ENCODE assay signal across 23 cellular contexts in genomic region chr9:81622471-81623245, GRCh38.
A peak's percentile ranks its signal among the peaks of the same experiment; 100 is the strongest.
DNase-seq lines count a peak whose midpoint lies in the region; ATAC-seq and TF ChIP-seq lines count a peak whose summit lies in the region.
"Had no signal": no experiment of that assay in that cellular context is flagged by ENCODE, and none has a peak within 500 bp of the region (broad histone marks: within the 10 kb centered on the region; RNA-seq: fewer than 3 reads in every experiment).

No MANE protein-coding gene starts in this region.

- intact Hi-C loops in cardiac septum (cut with DNase I), result no loop called here

- H3F3A ChIP-seq in GM23338 (replicated peaks; ENCODE audit: low read depth), result no peaks in the 10 kb centered on the region

- H4K20me1 ChIP-seq in GM23338 (replicated peaks; ENCODE audit: insufficient read depth), result peaks cover 51% of the 10 kb centered on the region

- no peak for TF ChIP-seq CTCF in GM23338 (conservative IDR thresholded peaks at IDR 0.05; ENCODE audit: low read depth in 2 of 2)
- no peak for TF ChIP-seq CTCF in glutamatergic neuron (IDR thresholded peaks at IDR 0.05; ENCODE audit: partially characterized antibody, unreplicated experiment)
- no peak for TF ChIP-seq CTCF in retinal pigment epithelial cell (conservative IDR thresholded peaks at IDR 0.05; ENCODE audit: low read depth, low read length)

- peak; percentile 8; the same call in 1 of the 3 replicates for ATAC-seq in GM23338
- ATAC-seq in T-cell (replicated peaks in 1 of 4), result no peak
- ATAC-seq: activated CD8-positive, alpha-beta T cell treated with anti-CD3 and anti-CD28 coated beads, Interleukin-2, amount 10 ng/mL, durations not matched to agents 7 days and 5 days; heart left ventricle; left colon; stimulated activated naive CD8-positive, alpha-beta T cell treated with anti-CD3 and anti-CD28 coated beads, Interleukin-15, Interleukin-2, amounts not matched to agents 100 U/mL and 50 U/mL, for 24 hours had no signal

- H3K36me3 Mint-ChIP-seq in GM23338 (ENCODE audit: low read depth), result peaks cover 37% of the 10 kb centered on the region
- peaks cover 8% of the 10 kb centered on the region for H3K36me3 Mint-ChIP-seq in glutamatergic neuron (ENCODE audit: unreplicated experiment)
- no peaks in the 10 kb centered on the region for H3K36me3 Mint-ChIP-seq in T-cell

- H3K36me3 ChIP-seq in GM23338 (ENCODE audit: insufficient read depth), result peaks cover 17% of the 10 kb centered on the region; the same call in 1 of the 2 replicates
- H3K36me3 ChIP-seq: brain microvascular endothelial cell, Peyer's patch had no signal

- H3K4me1 ChIP-seq in GM23338 (ENCODE audit: insufficient read depth), result peaks cover 36% of the 10 kb centered on the region
- H3K4me1 ChIP-seq: SJCRH30 had no signal

- H2AFZ ChIP-seq in GM23338, result no peak overlapping the region

- H3K79me2 ChIP-seq in GM23338 (replicated peaks; ENCODE audit: insufficient read depth), result peaks cover 77% of the 10 kb centered on the region

- H3K4me1 Mint-ChIP-seq in GM23338 (peaks cover 66% of the 10 kb centered on the region), glutamatergic neuron (ENCODE audit: low read depth, unreplicated experiment) (peaks cover 73% of the 10 kb centered on the region), T-cell (peaks cover 9 to 14% (median 9%) of the 10 kb centered on the region in 3 donors)

- H3K27me3 Mint-ChIP-seq in GM23338 (ENCODE audit: insufficient read depth, low read depth, poor library complexity) (no peaks in the 10 kb centered on the region), glutamatergic neuron (ENCODE audit: unreplicated experiment) (peaks cover 5% of the 10 kb centered on the region), T-cell (no peaks in the 10 kb centered on the region)

- peak overlapping the region; percentile 22; the same call in 1 of the 2 replicates for H3K4me2 ChIP-seq in GM23338

- peak overlapping the region; percentile 61 for H3K27ac ChIP-seq in GM23338 (ENCODE audit: low read depth)
- H3K27ac ChIP-seq: brain microvascular endothelial cell, heart left ventricle, Peyer's patch, SJCRH30 had no signal

- H3K27ac Mint-ChIP-seq in GM23338, result peak overlapping the region; percentile 76
- H3K27ac Mint-ChIP-seq in glutamatergic neuron (ENCODE audit: unreplicated experiment), result peak overlapping the region; percentile 87
- H3K27ac Mint-ChIP-seq in T-cell, result no peak overlapping the region
- H3K27ac Mint-ChIP-seq: activated CD8-positive, alpha-beta T cell treated with anti-CD3 and anti-CD28 coated beads, Interleukin-2, amount 10 ng/mL, durations not matched to agents 7 days and 5 days had no signal

- no peaks in the 10 kb centered on the region for H3K27me3 ChIP-seq in GM23338 (ENCODE audit: insufficient read depth)
- H3K27me3 ChIP-seq: brain microvascular endothelial cell, heart left ventricle, Peyer's patch, SJCRH30 had no signal

- H3K9me3 Mint-ChIP-seq in GM23338 (no peaks in the 10 kb centered on the region), glutamatergic neuron (ENCODE audit: unreplicated experiment) (peaks cover 20% of the 10 kb centered on the region), T-cell (no peaks in the 10 kb centered on the region)

- CTCF ChIA-PET in T-cell (lab: Charles Lee), result interaction anchor here in 1 of 2 donors (0.6 kb wide), 1 partner anchor 54 kb away, joined by 3 read pairs; no protein-coding TSS in a partner anchor

- POLR2A ChIA-PET in T-cell (lab: Charles Lee), result no interaction called here

- no peaks in the 10 kb centered on the region for H3K9me2 ChIP-seq in GM23338 (ENCODE audit: insufficient read depth)

- DNase-seq in GM23338 (ENCODE audit: low spot score) (no peak), NCI-H1092 (lab: John Stamatoyannopoulos, UW) (peak; percentile 17), glutamatergic neuron (no peak), retinal pigment epithelial cell (ENCODE audit: low read depth) (peak; percentile 77), T-cell (no peak), cardiac septum (ENCODE audit: low spot score) (no peak), activated gamma-delta T cell treated with Interleukin-2 at 50 U/mL for 16 hours (no peak)
- DNase-seq: activated CD4-positive, CD25-positive, alpha-beta regulatory T cell treated with anti-CD3 and anti-CD28 coated beads, Interleukin-2, amount 50 U/mL, for 72 hours; activated CD8-positive, alpha-beta T cell treated with anti-CD3 and anti-CD28 coated beads, Interleukin-2, amount 10 ng/mL, durations not matched to agents 7 days and 5 days; activated gamma-delta T cell; activated T-cell treated with anti-CD3 and anti-CD28 coated beads for 4 hours; brain microvascular endothelial cell; effector CD4-positive, alpha-beta T cell; heart left ventricle; KBM-7; left colon; MM.1S; Peyer's patch; right cardiac atrium; stimulated activated CD4-positive, alpha-beta T cell treated with anti-CD3 and anti-CD28 coated beads, Interleukin-12 subunit alpha, Interleukin-12 subunit beta, amount 100 ng/mL, for 4 hours; stimulated activated CD4-positive, alpha-beta T cell treated with anti-CD3 and anti-CD28 coated beads, Interleukin-4, amount 100 ng/mL, for 4 hours; stimulated activated naive CD8-positive, alpha-beta T cell treated with anti-CD3 and anti-CD28 coated beads, Interleukin-15, Interleukin-2, amounts not matched to agents 100 U/mL and 50 U/mL, for 24 hours had no signal

- no peak overlapping the region for H3K4me3 Mint-ChIP-seq in GM23338
- peak overlapping the region; percentile 75 for H3K4me3 Mint-ChIP-seq in glutamatergic neuron (ENCODE audit: unreplicated experiment)
- H3K4me3 Mint-ChIP-seq in T-cell, result no peak overlapping the region
- H3K4me3 Mint-ChIP-seq: activated CD8-positive, alpha-beta T cell treated with anti-CD3 and anti-CD28 coated beads, Interleukin-2, amount 10 ng/mL, durations not matched to agents 7 days and 5 days had no signal

- H3K4me3 ChIP-seq in GM23338 (no peak overlapping the region), retinal pigment epithelial cell (ENCODE audit: low read length) (no peak overlapping the region)
- H3K4me3 ChIP-seq: heart left ventricle, Peyer's patch, SJCRH30 had no signal

TF ChIP-seq in GM23338, 12 proteins besides CTCF, POLR2A, EP300 and RAD21 (continues in another document):
- TF ChIP-seq NANOG (IDR thresholded peaks at IDR 0.05; ENCODE audit: borderline replicate concordance) (no peak), POLR2AphosphoS5 (IDR thresholded peaks at IDR 0.05; ENCODE audit: low read depth) (no peak; the same call in 1 of the 2 replicates), CREB1 (CRISPR knock-in tag; IDR thresholded peaks at IDR 0.05; ENCODE audit: low read depth) (no peak), ZNF462 (CRISPR knock-in tag; IDR thresholded peaks at IDR 0.05) (no peak)

Comparison
In these comparisons a context has a peak if more than half of its experiments do, and no peak if none do; other contexts are left out.
1. DNase-seq: peak in NCI-H1092 (single experiment) and retinal pigment epithelial cell (single experiment); none in GM23338 (single experiment), glutamatergic neuron (single experiment), T-cell (0 of 34), cardiac septum (single experiment) and activated gamma-delta T cell treated with Interleukin-2 at 50 U/mL for 16 hours (single experiment).
2. H3K27ac Mint-ChIP-seq: peak in GM23338 (single experiment) and glutamatergic neuron (single experiment); none in T-cell (0 of 2).